In genomic region chr17:4549781-4550533, GRCh38 we compare ENCODE assay signal across 2 cellular contexts.
TF ChIP-seq lines count a peak whose summit lies in the region.

No MANE protein-coding gene starts in this region.

TF ChIP-seq in HEK293, 187 proteins besides CTCF, POLR2A, EP300 and RAD21:
- no peak for TF ChIP-seq ZNF426 (tag by site-specific recombination; IDR thresholded peaks at IDR 0.05)
- TF ChIP-seq, protein P1, sequence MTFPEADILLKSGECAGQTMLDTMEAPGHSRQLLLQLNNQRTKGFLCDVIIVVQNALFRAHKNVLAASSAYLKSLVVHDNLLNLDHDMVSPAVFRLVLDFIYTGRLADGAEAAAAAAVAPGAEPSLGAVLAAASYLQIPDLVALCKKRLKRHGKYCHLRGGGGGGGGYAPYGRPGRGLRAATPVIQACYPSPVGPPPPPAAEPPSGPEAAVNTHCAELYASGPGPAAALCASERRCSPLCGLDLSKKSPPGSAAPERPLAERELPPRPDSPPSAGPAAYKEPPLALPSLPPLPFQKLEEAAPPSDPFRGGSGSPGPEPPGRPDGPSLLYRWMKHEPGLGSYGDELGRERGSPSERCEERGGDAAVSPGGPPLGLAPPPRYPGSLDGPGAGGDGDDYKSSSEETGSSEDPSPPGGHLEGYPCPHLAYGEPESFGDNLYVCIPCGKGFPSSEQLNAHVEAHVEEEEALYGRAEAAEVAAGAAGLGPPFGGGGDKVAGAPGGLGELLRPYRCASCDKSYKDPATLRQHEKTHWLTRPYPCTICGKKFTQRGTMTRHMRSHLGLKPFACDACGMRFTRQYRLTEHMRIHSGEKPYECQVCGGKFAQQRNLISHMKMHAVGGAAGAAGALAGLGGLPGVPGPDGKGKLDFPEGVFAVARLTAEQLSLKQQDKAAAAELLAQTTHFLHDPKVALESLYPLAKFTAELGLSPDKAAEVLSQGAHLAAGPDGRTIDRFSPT (tag by site-specific recombination; IDR thresholded peaks at IDR 0.05) = peak; percentile 32; the same call in 1 of the 2 replicates
- TF ChIP-seq ZNF121 (tag by site-specific recombination; IDR thresholded peaks at IDR 0.05) = no peak

TF ChIP-seq in K562, 482 proteins besides CTCF, POLR2A, EP300 and RAD21:
- TF ChIP-seq XRCC5 (IDR thresholded peaks at IDR 0.05; ENCODE audit: low read depth, low read length) (no peak), CBX2 (IDR thresholded peaks at IDR 0.05; ENCODE audit: insufficient read depth, low read length, poor library complexity, severe bottlenecking) (no peak), RBFOX2 (IDR thresholded peaks at IDR 0.05; ENCODE audit: low read depth, low read length) (peak; percentile 53; the same call in 1 of the 2 replicates), POLR2G (IDR thresholded peaks at IDR 0.05; ENCODE audit: low read depth, low read length) (peak; percentile 50), ATF6 (CRISPR knock-in tag; IDR thresholded peaks at IDR 0.05) (no peak), HEY1 (CRISPR knock-in tag; IDR thresholded peaks at IDR 0.05; ENCODE audit: borderline replicate concordance) (no peak), TCF3 (CRISPR knock-in tag; IDR thresholded peaks at IDR 0.05) (no peak), SP2 (IDR thresholded peaks at IDR 0.05; ENCODE audit: extremely low read depth, low read depth, low read length, poor library complexity, severe bottlenecking) (no peak), SMAD1 (IDR thresholded peaks at IDR 0.05; ENCODE audit: low read depth, low read length, partially characterized antibody) (no peak)
- TF ChIP-seq, protein P2, sequence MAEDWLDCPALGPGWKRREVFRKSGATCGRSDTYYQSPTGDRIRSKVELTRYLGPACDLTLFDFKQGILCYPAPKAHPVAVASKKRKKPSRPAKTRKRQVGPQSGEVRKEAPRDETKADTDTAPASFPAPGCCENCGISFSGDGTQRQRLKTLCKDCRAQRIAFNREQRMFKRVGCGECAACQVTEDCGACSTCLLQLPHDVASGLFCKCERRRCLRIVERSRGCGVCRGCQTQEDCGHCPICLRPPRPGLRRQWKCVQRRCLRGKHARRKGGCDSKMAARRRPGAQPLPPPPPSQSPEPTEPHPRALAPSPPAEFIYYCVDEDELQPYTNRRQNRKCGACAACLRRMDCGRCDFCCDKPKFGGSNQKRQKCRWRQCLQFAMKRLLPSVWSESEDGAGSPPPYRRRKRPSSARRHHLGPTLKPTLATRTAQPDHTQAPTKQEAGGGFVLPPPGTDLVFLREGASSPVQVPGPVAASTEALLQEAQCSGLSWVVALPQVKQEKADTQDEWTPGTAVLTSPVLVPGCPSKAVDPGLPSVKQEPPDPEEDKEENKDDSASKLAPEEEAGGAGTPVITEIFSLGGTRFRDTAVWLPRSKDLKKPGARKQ (CRISPR knock-in tag; IDR thresholded peaks at IDR 0.05) = no peak
- TF ChIP-seq, protein P3, sequence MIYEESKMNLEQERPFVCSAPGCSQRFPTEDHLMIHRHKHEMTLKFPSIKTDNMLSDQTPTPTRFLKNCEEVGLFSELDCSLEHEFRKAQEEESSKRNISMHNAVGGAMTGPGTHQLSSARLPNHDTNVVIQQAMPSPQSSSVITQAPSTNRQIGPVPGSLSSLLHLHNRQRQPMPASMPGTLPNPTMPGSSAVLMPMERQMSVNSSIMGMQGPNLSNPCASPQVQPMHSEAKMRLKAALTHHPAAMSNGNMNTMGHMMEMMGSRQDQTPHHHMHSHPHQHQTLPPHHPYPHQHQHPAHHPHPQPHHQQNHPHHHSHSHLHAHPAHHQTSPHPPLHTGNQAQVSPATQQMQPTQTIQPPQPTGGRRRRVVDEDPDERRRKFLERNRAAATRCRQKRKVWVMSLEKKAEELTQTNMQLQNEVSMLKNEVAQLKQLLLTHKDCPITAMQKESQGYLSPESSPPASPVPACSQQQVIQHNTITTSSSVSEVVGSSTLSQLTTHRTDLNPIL (CRISPR knock-in tag; IDR thresholded peaks at IDR 0.05) = no peak
